In the genomic region with DNA sequence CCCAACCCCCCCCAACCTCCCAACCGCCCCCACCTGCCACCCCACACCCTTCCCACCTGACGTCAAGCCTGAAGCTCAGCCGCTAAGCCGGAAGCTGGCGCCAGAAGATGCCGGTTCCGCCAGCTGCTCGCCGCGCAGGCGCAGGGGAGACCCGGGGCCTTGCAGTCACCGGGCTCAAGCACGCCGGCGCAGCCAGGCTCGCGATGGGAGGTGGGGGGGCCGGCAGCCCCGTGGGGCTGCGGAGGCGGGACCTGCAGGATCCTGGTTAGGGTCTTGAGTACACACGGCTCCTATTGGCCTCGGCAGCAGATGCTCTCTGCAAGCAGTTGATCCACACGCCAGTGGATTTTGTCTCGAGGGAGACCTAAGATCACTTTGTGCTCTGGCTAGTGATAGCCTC, we compare ENCODE assay signal across 8 cellular contexts. TPM values are rescaled to one million over a fixed set of nuclear protein-coding genes. Genes with fewer than 3 reads are reported as not detected.
DNase-seq lines count a peak whose midpoint lies in the region; ATAC-seq and FAIRE-seq lines count a peak whose summit lies in the region.

A gene (minus strand): TSS at position 109 of the 400 bp plus-strand sequence. CDS start 4,268 bp downstream, outside the sequence.

- H3K27me3 Mint-ChIP-seq in T-helper 1 cell treated with Interleukin-12 subunit alpha and Interleukin-12 subunit beta and Interleukin-4 antibody, amounts not matched to agents 30 μg/mL and 1 μg/mL, for 36 hours (ENCODE audit: low read depth) = no peaks in the 10 kb centered on the region

- no peaks in the 10 kb centered on the region for H3K9me3 Mint-ChIP-seq in T-helper 1 cell treated with Interleukin-12 subunit alpha and Interleukin-12 subunit beta and Interleukin-4 antibody, amounts not matched to agents 30 μg/mL and 1 μg/mL, for 36 hours

- no peaks in the 10 kb centered on the region for H3K9me3 ChIP-seq in right cardiac atrium (ENCODE audit: control insufficient read depth, low read length)

- H3K4me3 Mint-ChIP-seq in T-helper 1 cell treated with Interleukin-12 subunit alpha and Interleukin-12 subunit beta and Interleukin-4 antibody, amounts not matched to agents 30 μg/mL and 1 μg/mL, for 36 hours = peak within 1 kb of the TSS; percentile 81

- H3K27ac Mint-ChIP-seq in T-helper 1 cell treated with Interleukin-12 subunit alpha and Interleukin-12 subunit beta and Interleukin-4 antibody, amounts not matched to agents 30 μg/mL and 1 μg/mL, for 36 hours = peak within 1 kb of the TSS; percentile 83

- H3K27ac ChIP-seq in right cardiac atrium (ENCODE audit: low read length) = peak within 1 kb of the TSS; percentile 84

- H3K4me1 ChIP-seq in right cardiac atrium (ENCODE audit: control insufficient read depth, insufficient read depth, low read length) = peaks cover 4% of the 10 kb centered on the region

- peak within 1 kb of the TSS; percentile 65 for H3K4me3 ChIP-seq in right cardiac atrium (ENCODE audit: low read length)

- intact Hi-C loops in right cardiac atrium (cut with DNase I) = no loop called here

- peaks cover 44% of the 10 kb centered on the region for H3K4me1 Mint-ChIP-seq in T-helper 1 cell treated with Interleukin-12 subunit alpha and Interleukin-12 subunit beta and Interleukin-4 antibody, amounts not matched to agents 30 μg/mL and 1 μg/mL, for 36 hours (ENCODE audit: low read depth)

- peak; percentile 69 for ATAC-seq in GM18498 (IDR thresholded peaks at IDR 0.05; ENCODE audit: unreplicated experiment)
- ATAC-seq in HG02885 (IDR thresholded peaks at IDR 0.05; ENCODE audit: poor library complexity, unreplicated experiment) = peak; percentile 67
- ATAC-seq in right cardiac atrium = peak; percentile 88 to 91

- H3K36me3 Mint-ChIP-seq in T-helper 1 cell treated with Interleukin-12 subunit alpha and Interleukin-12 subunit beta and Interleukin-4 antibody, amounts not matched to agents 30 μg/mL and 1 μg/mL, for 36 hours (ENCODE audit: low read depth) = peaks cover 11% of the 10 kb centered on the region

- WGBS in right cardiac atrium = under 1% methylated on average over 25 of the region's 26 CpGs

- peak; percentile 88 for DNase-seq in NCI-H1694 treated with DMSO at 0.1 percent for 48 hours (lab: John Stamatoyannopoulos, UW)
- peak; percentile 38 to 93 (median 85) for DNase-seq in anterior cingulate cortex (lab: John Stamatoyannopoulos, UW)
- DNase-seq in right cardiac atrium = peak; percentile 94 to 97 (median 97)
- DNase-seq in pulmonary artery endothelial cell (ENCODE audit: low read depth, low spot score) = peak; percentile 70
- peak; percentile 89 for DNase-seq in urothelium cell line (ENCODE audit: low spot score)

- no peaks in the 10 kb centered on the region for H3K27me3 ChIP-seq in right cardiac atrium (ENCODE audit: control insufficient read depth, insufficient read depth)

- FAIRE-seq in urothelium cell line (lab: Jason Lieb, UNC) = no peak

RNA-seq across cellular contexts. Expression of the gene that starts here (rescaled TPM):
- 10 to 100 TPM in 1 of 4 donors, 1 to 10 TPM in 3; 8.8 to 13.3 (median 9.7) TPM for total RNA-seq in right cardiac atrium
- 6.4 TPM for polyA plus RNA-seq in right cardiac atrium
- total RNA-seq in pulmonary artery endothelial cell = 13.1 and 15.7 TPM in 2 replicates

Comparison
In these comparisons a context has a peak if more than half of its experiments do, and no peak if none do; other contexts are left out.
1. Peak in every context shown above with its lines: DNase-seq, ATAC-seq, H3K4me3 ChIP-seq and H3K27ac ChIP-seq.